In the genomic region with DNA sequence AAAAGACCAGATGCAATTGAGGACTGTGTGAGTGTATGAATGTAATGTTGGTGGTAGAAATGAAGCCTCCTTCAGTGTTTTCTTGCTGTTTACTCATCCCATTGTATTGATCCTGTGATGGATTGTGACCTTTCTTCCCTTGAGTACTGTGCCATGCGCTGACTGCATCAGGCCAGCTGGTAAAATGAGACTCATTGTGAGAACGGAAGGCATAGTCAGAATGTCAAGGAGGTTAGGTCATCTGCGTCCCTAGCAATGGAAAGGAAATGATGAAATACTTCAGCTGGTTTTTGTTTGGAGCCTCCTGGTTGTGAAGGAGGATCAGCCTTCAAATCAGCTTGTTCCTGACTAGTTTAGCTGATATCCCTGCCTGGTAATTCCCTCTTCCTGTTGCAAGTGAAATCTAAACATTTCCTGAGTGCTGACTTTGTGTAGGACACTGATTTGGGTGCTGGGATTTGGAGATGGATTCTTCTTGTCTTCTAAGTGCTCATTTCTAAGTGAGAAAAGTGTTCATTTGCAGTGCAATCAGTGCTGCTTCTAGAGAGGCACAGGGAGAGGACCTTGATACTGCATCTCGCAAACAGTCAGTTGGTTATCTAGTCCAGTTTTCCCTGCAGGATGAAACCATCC, we compare ENCODE assay signal across 9 cellular contexts. TPM values are rescaled to one million over a fixed set of nuclear protein-coding genes. Genes with fewer than 3 reads are reported as not detected.
DNase-seq lines count a peak whose midpoint lies in the region; ATAC-seq and TF ChIP-seq lines count a peak whose summit lies in the region.
"Had no signal": no experiment of that assay in that cellular context is flagged by ENCODE, and none has a peak within 500 bp of the region (broad histone marks: within the 10 kb centered on the region; RNA-seq: fewer than 3 reads in every experiment).

No MANE protein-coding gene starts in this region.

- H3K9me3 ChIP-seq in Caco-2, result no peaks in the 10 kb centered on the region
- H3K9me3 ChIP-seq in MG63, result no peaks in the 10 kb centered on the region
- H3K9me3 ChIP-seq in heart right ventricle, result peaks cover 0 to 10% (median 0%) of the 10 kb centered on the region in 11 donors

- ATAC-seq in heart right ventricle (peak; percentile 64 to 94 (median 84)), HG02840 (IDR thresholded peaks at IDR 0.05; ENCODE audit: low FRiP score, unreplicated experiment) (no peak)
- ATAC-seq: Panc1 had no signal

- H3K4me1 ChIP-seq in Caco-2, result peaks cover 12% of the 10 kb centered on the region; the same call in 1 of the 2 replicates
- peaks cover 0 to 65% (median 15%) of the 10 kb centered on the region in 9 donors for H3K4me1 ChIP-seq in heart right ventricle

- no peaks in the 10 kb centered on the region for H3K27me3 Mint-ChIP-seq in Caco-2 (ENCODE audit: insufficient read depth, unreplicated experiment)

- H3K4me3 ChIP-seq in Caco-2 (ENCODE audit: low read depth, low read length) (no peak overlapping the region), MG63 (no peak overlapping the region), heart right ventricle (no peak overlapping the region)

- no peaks in the 10 kb centered on the region for H3K36me3 ChIP-seq in Caco-2 (ENCODE audit: control insufficient read depth, insufficient read depth, low read length)
- no peaks in the 10 kb centered on the region for H3K36me3 ChIP-seq in MG63
- no peaks in the 10 kb centered on the region for H3K36me3 ChIP-seq in heart right ventricle

- no peak overlapping the region for H3K4me3 Mint-ChIP-seq in Caco-2 (ENCODE audit: unreplicated experiment)

- H3K4me1 Mint-ChIP-seq in Caco-2 (ENCODE audit: low read depth, unreplicated experiment), result peaks cover 19% of the 10 kb centered on the region

- no TSS peak for BruUV-seq in Caco-2 (replicated peaks; lab: Mats Ljungman, UMichigan)

- DNase-seq in Caco-2, result peak in 1 of 2 experiments; percentile 26
- peak; percentile 82 for DNase-seq in MG63
- DNase-seq in activated CD4-positive, alpha-beta T cell treated with anti-CD3 and anti-CD28 coated beads, Interleukin-2, amount 50 U/mL, for 48 hours, result peak; percentile 44 to 50
- peak in 1 of 2 donors; percentile 29 for DNase-seq in heart right ventricle
- peak; percentile 57 for DNase-seq in smooth muscle cell of the brain vasculature (ENCODE audit: low read depth, low spot score)
- no peak for DNase-seq in NCI-H1048 (lab: John Stamatoyannopoulos, UW)
- no peak for DNase-seq in NCI-H1694 (lab: John Stamatoyannopoulos, UW)

- H3K27ac Mint-ChIP-seq in Caco-2 (ENCODE audit: unreplicated experiment), result peak overlapping the region; percentile 43

- H3K36me3 Mint-ChIP-seq in Caco-2 (ENCODE audit: insufficient read depth, unreplicated experiment), result no peaks in the 10 kb centered on the region

- H3K9me3 Mint-ChIP-seq in Caco-2 (ENCODE audit: unreplicated experiment), result no peaks in the 10 kb centered on the region

- intact Hi-C loops in Caco-2 (cut with micrococcal nuclease; ENCODE audit: unreplicated experiment) (loop anchor here (2.0 kb wide), 1 partner anchor 14 kb away; no protein-coding TSS in a partner anchor), heart right ventricle (cut with DNase I) (loop anchor here in 1 of 10 donors (10.0 kb wide), 1 partner anchor 110 kb away; no protein-coding TSS in a partner anchor)

- 33 to 40% methylated on average over 4 of the region's 4 CpGs for WGBS in heart right ventricle, 2 donors

- peak overlapping the region in 6 of 10 donors; percentile 14 to 74 (median 46) for H3K27ac ChIP-seq in heart right ventricle

- TF ChIP-seq CTCF in Caco-2 (IDR thresholded peaks at IDR 0.05; ENCODE audit: insufficient read depth in 1 of 2, low read depth in 1 of 2, low read length in 1 of 2, severe bottlenecking in 1 of 2, unreplicated experiment in 1 of 2) (no peak), heart right ventricle (IDR thresholded peaks at IDR 0.05) (no peak)

- CTCF ChIA-PET in Caco-2 (lab: Charles Lee), result no interaction called here

- POLR2A ChIA-PET in Caco-2 (lab: Charles Lee), result interaction anchor here (0.6 kb wide), 1 partner anchor 16 kb away, joined by 3 read pairs; no protein-coding TSS in a partner anchor

- no peaks in the 10 kb centered on the region for H3K27me3 ChIP-seq in Caco-2 (replicated peaks; ENCODE audit: control insufficient read depth, insufficient read depth, low read length)
- H3K27me3 ChIP-seq in MG63, result no peaks in the 10 kb centered on the region
- H3K27me3 ChIP-seq in heart right ventricle, result peaks cover 0 to 9% (median 0%) of the 10 kb centered on the region in 7 donors

RNA-seq across cellular contexts. Expression of a gene that starts 35.5 kb away (rescaled TPM):
- total RNA-seq in Caco-2 (2022) (0.20 TPM in 1 of 2 replicates, not detected in the other), heart right ventricle (1 to 10 TPM in 3 of 10 donors, under 1 TPM in 7; 0.11 to 2.3 (median 0.72) TPM)
- total RNA-seq in MG63 (2014; rRNA removed; shearing (Covaris generic); ENCODE audit: low replicate concordance), result not detected in 2 replicates
- polyA plus RNA-seq in heart right ventricle, result under 1 TPM; 0.38 to 0.51 TPM

Comparison
In these comparisons a context has a peak if more than half of its experiments do, and no peak if none do; other contexts are left out.
1. DNase-seq: peak in MG63 (single experiment), activated CD4-positive, alpha-beta T cell treated with anti-CD3 and anti-CD28 coated beads, Interleukin-2, amount 50 U/mL, for 48 hours (2 of 2) and smooth muscle cell of the brain vasculature (single experiment); none in NCI-H1048 (single experiment) and NCI-H1694 (single experiment).